Comparison of ENCODE assay signal across 18 cellular contexts in genomic region chr15:63764912-63765311, GRCh38.
DNase-seq lines count a peak whose midpoint lies in the region; ATAC-seq and TF ChIP-seq lines count a peak whose summit lies in the region.
"Had no signal": no experiment of that assay in that cellular context is flagged by ENCODE, and none has a peak within 500 bp of the region (broad histone marks: within the 10 kb centered on the region; RNA-seq: fewer than 3 reads in every experiment).

No MANE protein-coding gene starts in this region.

- DNase-seq in CD4-positive, alpha-beta memory T cell = no peak
- DNase-seq in natural killer cell = no peak
- DNase-seq in ureter (ENCODE audit: low spot score) = no peak
- DNase-seq in head of caudate nucleus = no peak
- DNase-seq: activated gamma-delta T cell; COR-L47; NCI-H748 treated with DMSO at 0.1 percent for 48 hours; ovary; PC-9; sigmoid colon; SJCRH30; stimulated activated CD4-positive, alpha-beta T cell treated with anti-CD3 and anti-CD28 coated beads, Interleukin-1b, Interleukin-23, amount 100 ng/mL, for 48 hours; upper lobe of right lung had no signal

- H3K9me3 Mint-ChIP-seq in CD4-positive, alpha-beta memory T cell = peaks cover 0 to under 1% (median 0%) of the 10 kb centered on the region in 8 donors
- no peaks in the 10 kb centered on the region for H3K9me3 Mint-ChIP-seq in natural killer cell

- intact Hi-C loops in CD4-positive, alpha-beta memory T cell (cut with micrococcal nuclease) = no loop called here
- intact Hi-C loops in natural killer cell (cut with micrococcal nuclease) = no loop called here
- intact Hi-C loops in head of caudate nucleus (cut with DNase I) = no loop called here

- no peaks in the 10 kb centered on the region for H3K27me3 ChIP-seq in CD4-positive, alpha-beta memory T cell (ENCODE audit: insufficient read depth, low read length)
- H3K27me3 ChIP-seq in HUES6 (ENCODE audit: control insufficient read depth, insufficient read depth, low read length) = no peaks in the 10 kb centered on the region
- no peaks in the 10 kb centered on the region for H3K27me3 ChIP-seq in ectodermal cell (ENCODE audit: control insufficient read depth, insufficient read depth, low read length, poor library complexity, severe bottlenecking)
- H3K27me3 ChIP-seq: ascending aorta, ovary, sigmoid colon, SJCRH30, upper lobe of right lung had no signal

- peak overlapping the region in 5 of 7 donors; percentile 47 to 74 (median 64) for H3K27ac Mint-ChIP-seq in CD4-positive, alpha-beta memory T cell
- H3K27ac Mint-ChIP-seq in natural killer cell = peak overlapping the region; percentile 64 to 71

- no peak overlapping the region for H3K27ac ChIP-seq in CD4-positive, alpha-beta memory T cell (ENCODE audit: low read depth, low read length)
- H3K27ac ChIP-seq in HUES6 (ENCODE audit: low read depth, low read length) (peak overlapping the region; percentile 89), ectodermal cell (ENCODE audit: insufficient read depth, low read depth, low read length, poor library complexity, severe bottlenecking) (peak overlapping the region; percentile 44)
- H3K27ac ChIP-seq: ascending aorta, ovary, PC-9, sigmoid colon, SJCRH30, upper lobe of right lung had no signal

- no peak for ATAC-seq in natural killer cell
- no peak for ATAC-seq in HG03460 (IDR thresholded peaks at IDR 0.05; ENCODE audit: unreplicated experiment)
- ATAC-seq: left lobe of liver, upper lobe of right lung had no signal

- H3K36me3 Mint-ChIP-seq in CD4-positive, alpha-beta memory T cell = peaks cover 4 to 26% of the 10 kb centered on the region in 2 donors
- peaks cover 1% of the 10 kb centered on the region for H3K36me3 Mint-ChIP-seq in natural killer cell

- H3K36me3 ChIP-seq in CD4-positive, alpha-beta memory T cell (ENCODE audit: insufficient read depth, low read length) = no peaks in the 10 kb centered on the region
- no peaks in the 10 kb centered on the region for H3K36me3 ChIP-seq in HUES6 (ENCODE audit: control insufficient read depth, insufficient read depth, low read length)
- no peaks in the 10 kb centered on the region for H3K36me3 ChIP-seq in ectodermal cell (ENCODE audit: control insufficient read depth, insufficient read depth, low read length)
- H3K36me3 ChIP-seq: ascending aorta, ovary, sigmoid colon had no signal

- 55 to 57% methylated on average over 4 of the region's 4 CpGs for WGBS in ectodermal cell, 2 experiments

- H3K9ac ChIP-seq in HUES6 (ENCODE audit: low read length) = peak overlapping the region; percentile 52

- H3K27me3 Mint-ChIP-seq in CD4-positive, alpha-beta memory T cell = no peaks in the 10 kb centered on the region
- H3K27me3 Mint-ChIP-seq in natural killer cell (ENCODE audit: low read depth in 2 of 2) = no peaks in the 10 kb centered on the region

- TF ChIP-seq CTCF in natural killer cell (IDR thresholded peaks at IDR 0.05) = no peak

- POLR2A ChIA-PET in CD4-positive, alpha-beta memory T cell (lab: Charles Lee; ENCODE audit: partially characterized antibody) = no interaction called here

- H3K4me1 ChIP-seq in CD4-positive, alpha-beta memory T cell (ENCODE audit: insufficient read depth, low read length) = peaks cover 42% of the 10 kb centered on the region
- peaks cover 44% of the 10 kb centered on the region for H3K4me1 ChIP-seq in HUES6 (ENCODE audit: control insufficient read depth, insufficient read depth, low read length)
- peaks cover 40% of the 10 kb centered on the region for H3K4me1 ChIP-seq in ectodermal cell (ENCODE audit: control insufficient read depth, insufficient read depth, low read length)
- H3K4me1 ChIP-seq: ascending aorta, SJCRH30 had no signal

- H3K9me3 ChIP-seq in CD4-positive, alpha-beta memory T cell (ENCODE audit: control insufficient read depth in 1 of 2, low read length in 2 of 2) = no peaks in the 10 kb centered on the region
- no peaks in the 10 kb centered on the region for H3K9me3 ChIP-seq in HUES6 (ENCODE audit: control insufficient read depth, insufficient read depth, low read depth, low read length)
- H3K9me3 ChIP-seq in ectodermal cell (ENCODE audit: control insufficient read depth, low read length) = no peaks in the 10 kb centered on the region
- H3K9me3 ChIP-seq: ascending aorta, ovary, sigmoid colon, SJCRH30, upper lobe of right lung had no signal

- CTCF ChIA-PET in CD4-positive, alpha-beta memory T cell (lab: Charles Lee; ENCODE audit: partially characterized antibody) = interaction anchor here (1.1 kb wide), 1 partner anchor 282 kb away, joined by 3 read pairs; the partner anchor contains the start of gene DAPK2

- H3K4me3 ChIP-seq in CD4-positive, alpha-beta memory T cell (ENCODE audit: low read length in 2 of 2) = no peak overlapping the region
- H3K4me3 ChIP-seq in HUES6 (ENCODE audit: low read depth, low read length) = peak overlapping the region; percentile 34; the same call in 1 of the 2 replicates
- no peak overlapping the region for H3K4me3 ChIP-seq in ectodermal cell (ENCODE audit: insufficient read depth, low read depth, low read length)
- H3K4me3 ChIP-seq: ascending aorta, ovary, PC-9, sigmoid colon, SJCRH30, upper lobe of right lung had no signal

- H3K4me3 Mint-ChIP-seq in CD4-positive, alpha-beta memory T cell = peak overlapping the region in 1 of 8 donors; percentile 35
- H3K4me3 Mint-ChIP-seq in natural killer cell = peak overlapping the region; percentile 4

- peaks cover 44 to 64% (median 55%) of the 10 kb centered on the region in 4 donors for H3K4me1 Mint-ChIP-seq in CD4-positive, alpha-beta memory T cell
- peaks cover 42 to 58% of the 10 kb centered on the region in 2 donors for H3K4me1 Mint-ChIP-seq in natural killer cell
